Comparison of ENCODE assay signal across 1 cellular context in the genomic region with DNA sequence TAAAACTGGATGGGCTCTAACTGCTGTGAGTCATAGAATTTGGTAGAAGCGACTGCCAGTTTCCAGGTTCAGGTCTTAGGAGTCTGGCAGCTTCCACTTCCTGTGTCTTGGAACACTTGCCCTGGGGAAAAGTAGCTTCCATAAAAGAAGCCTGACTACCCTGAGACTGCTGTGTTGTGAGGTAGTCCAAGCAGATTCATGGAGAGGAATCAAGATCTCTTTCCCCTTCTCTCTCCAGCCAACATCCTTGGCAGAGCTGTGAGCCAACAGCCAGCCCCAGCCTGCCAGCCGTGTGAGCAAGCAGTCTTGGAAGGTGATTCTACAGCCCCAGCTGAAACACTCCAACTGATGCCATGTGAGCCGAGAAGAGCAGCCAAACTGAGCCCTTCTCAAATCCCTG.
TF ChIP-seq lines count a peak whose summit lies in the region.

No MANE protein-coding gene starts in this region.

TF ChIP-seq in K562, 482 proteins besides CTCF, POLR2A, EP300 and RAD21:
- TF ChIP-seq, protein P1, sequence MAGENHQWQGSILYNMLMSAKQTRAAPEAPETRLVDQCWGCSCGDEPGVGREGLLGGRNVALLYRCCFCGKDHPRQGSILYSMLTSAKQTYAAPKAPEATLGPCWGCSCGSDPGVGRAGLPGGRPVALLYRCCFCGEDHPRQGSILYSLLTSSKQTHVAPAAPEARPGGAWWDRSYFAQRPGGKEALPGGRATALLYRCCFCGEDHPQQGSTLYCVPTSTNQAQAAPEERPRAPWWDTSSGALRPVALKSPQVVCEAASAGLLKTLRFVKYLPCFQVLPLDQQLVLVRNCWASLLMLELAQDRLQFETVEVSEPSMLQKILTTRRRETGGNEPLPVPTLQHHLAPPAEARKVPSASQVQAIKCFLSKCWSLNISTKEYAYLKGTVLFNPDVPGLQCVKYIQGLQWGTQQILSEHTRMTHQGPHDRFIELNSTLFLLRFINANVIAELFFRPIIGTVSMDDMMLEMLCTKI (IDR thresholded peaks at IDR 0.05; ENCODE audit: partially characterized antibody): no peak
- TF ChIP-seq, protein P2, sequence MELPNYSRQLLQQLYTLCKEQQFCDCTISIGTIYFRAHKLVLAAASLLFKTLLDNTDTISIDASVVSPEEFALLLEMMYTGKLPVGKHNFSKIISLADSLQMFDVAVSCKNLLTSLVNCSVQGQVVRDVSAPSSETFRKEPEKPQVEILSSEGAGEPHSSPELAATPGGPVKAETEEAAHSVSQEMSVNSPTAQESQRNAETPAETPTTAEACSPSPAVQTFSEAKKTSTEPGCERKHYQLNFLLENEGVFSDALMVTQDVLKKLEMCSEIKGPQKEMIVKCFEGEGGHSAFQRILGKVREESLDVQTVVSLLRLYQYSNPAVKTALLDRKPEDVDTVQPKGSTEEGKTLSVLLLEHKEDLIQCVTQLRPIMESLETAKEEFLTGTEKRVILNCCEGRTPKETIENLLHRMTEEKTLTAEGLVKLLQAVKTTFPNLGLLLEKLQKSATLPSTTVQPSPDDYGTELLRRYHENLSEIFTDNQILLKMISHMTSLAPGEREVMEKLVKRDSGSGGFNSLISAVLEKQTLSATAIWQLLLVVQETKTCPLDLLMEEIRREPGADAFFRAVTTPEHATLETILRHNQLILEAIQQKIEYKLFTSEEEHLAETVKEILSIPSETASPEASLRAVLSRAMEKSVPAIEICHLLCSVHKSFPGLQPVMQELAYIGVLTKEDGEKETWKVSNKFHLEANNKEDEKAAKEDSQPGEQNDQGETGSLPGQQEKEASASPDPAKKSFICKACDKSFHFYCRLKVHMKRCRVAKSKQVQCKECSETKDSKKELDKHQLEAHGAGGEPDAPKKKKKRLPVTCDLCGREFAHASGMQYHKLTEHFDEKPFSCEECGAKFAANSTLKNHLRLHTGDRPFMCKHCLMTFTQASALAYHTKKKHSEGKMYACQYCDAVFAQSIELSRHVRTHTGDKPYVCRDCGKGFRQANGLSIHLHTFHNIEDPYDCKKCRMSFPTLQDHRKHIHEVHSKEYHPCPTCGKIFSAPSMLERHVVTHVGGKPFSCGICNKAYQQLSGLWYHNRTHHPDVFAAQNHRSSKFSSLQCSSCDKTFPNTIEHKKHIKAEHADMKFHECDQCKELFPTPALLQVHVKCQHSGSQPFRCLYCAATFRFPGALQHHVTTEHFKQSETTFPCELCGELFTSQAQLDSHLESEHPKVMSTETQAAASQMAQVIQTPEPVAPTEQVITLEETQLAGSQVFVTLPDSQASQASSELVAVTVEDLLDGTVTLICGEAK (IDR thresholded peaks at IDR 0.05): no peak
- TF ChIP-seq, protein P2 (CRISPR knock-in tag; IDR thresholded peaks at IDR 0.05): no peak
- TF ChIP-seq MYNN (IDR thresholded peaks at IDR 0.05) (no peak), MYNN (CRISPR knock-in tag; IDR thresholded peaks at IDR 0.05) (no peak), ZNF41 (CRISPR knock-in tag; conservative IDR thresholded peaks at IDR 0.05) (no peak), TEAD4 (IDR thresholded peaks at IDR 0.05; ENCODE audit: low read length) (no peak), TEAD4 (CRISPR knock-in tag; IDR thresholded peaks at IDR 0.05; ENCODE audit: borderline replicate concordance) (no peak), FUS (optimal IDR thresholded peaks at IDR 0.05; ENCODE audit: low read depth, low read length) (no peak), ZNF282 (CRISPR knock-in tag; IDR thresholded peaks at IDR 0.05) (no peak)
- TF ChIP-seq, protein P3, sequence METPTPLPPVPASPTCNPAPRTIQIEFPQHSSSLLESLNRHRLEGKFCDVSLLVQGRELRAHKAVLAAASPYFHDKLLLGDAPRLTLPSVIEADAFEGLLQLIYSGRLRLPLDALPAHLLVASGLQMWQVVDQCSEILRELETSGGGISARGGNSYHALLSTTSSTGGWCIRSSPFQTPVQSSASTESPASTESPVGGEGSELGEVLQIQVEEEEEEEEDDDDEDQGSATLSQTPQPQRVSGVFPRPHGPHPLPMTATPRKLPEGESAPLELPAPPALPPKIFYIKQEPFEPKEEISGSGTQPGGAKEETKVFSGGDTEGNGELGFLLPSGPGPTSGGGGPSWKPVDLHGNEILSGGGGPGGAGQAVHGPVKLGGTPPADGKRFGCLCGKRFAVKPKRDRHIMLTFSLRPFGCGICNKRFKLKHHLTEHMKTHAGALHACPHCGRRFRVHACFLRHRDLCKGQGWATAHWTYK (CRISPR knock-in tag; IDR thresholded peaks at IDR 0.05): no peak
TF ChIP-seq in K562: peak in this region for 0.
